Comparison of ENCODE assay signal across 8 cellular contexts in the genomic region with DNA sequence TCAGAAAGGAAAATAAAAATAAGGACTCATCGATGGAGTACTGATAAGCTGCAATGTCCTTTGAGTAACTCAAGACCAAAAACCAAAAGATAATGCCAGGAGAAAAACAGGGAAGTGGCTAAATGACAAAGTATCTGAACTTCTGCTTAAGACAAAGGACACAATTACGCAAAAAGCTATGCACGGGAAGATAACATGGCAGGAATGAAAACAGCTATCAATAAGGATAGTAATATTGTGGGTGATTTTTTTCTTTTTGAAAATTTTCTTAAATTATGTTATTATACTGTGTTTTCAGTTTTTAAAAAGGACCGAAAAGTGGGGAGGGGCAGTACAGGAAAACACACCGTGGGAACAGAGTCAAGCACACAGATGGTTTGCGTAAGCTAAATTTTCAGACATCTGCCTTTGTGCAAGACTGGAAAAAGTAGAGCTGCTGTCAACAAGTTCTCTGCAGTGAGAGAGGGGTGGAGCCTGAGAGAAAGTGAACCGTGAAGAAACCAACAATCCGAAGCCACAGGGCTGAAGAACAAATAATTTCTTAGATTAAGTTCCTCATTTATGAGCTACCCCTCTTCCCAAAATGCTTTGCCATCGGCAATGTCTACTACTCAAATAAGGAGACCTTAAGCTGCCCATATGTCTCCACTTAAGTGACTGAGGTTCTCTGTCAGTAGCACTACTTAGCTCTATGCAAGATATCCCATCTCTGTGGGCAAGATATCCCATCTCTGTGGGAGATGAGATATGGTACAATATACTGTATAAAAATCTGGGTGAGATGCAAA.
A peak's percentile ranks its signal among the peaks of the same experiment; 100 is the strongest.
DNase-seq lines count a peak whose midpoint lies in the region; ATAC-seq and TF ChIP-seq lines count a peak whose summit lies in the region.

No MANE protein-coding gene starts in this region.

- DNase-seq in activated gamma-delta T cell treated with Interleukin-2 at 50 U/mL for 16 hours: peak; percentile 42
- no peak for DNase-seq in activated gamma-delta T cell (lab: John Stamatoyannopoulos, UW)
- DNase-seq in NOMO-1 treated with DMSO at 0.1 percent for 48 hours (lab: John Stamatoyannopoulos, UW; ENCODE audit: unreplicated experiment): peak; percentile 99
- peak; percentile 35 to 69 (median 56) for DNase-seq in adrenal gland
- peak; percentile 70 for DNase-seq in kidney glomerular epithelial cell (lab: John Stamatoyannopoulos, UW)
- peak; percentile 56 for DNase-seq in stromal cell of bone marrow (ENCODE audit: low read depth)
- DNase-seq in NCI-H446 (lab: John Stamatoyannopoulos, UW): no peak

- peak overlapping the region in 1 of 4 donors; percentile 31 for H3K4me3 ChIP-seq in adrenal gland

- no peaks in the 10 kb centered on the region for H3K27me3 ChIP-seq in adrenal gland

- H3K4me1 ChIP-seq in adrenal gland (replicated peaks in 1 of 2): peaks cover 14 to 39% of the 10 kb centered on the region in 2 donors

- TF ChIP-seq CTCF in adrenal gland (IDR thresholded peaks at IDR 0.05): no peak

- intact Hi-C loops in adrenal gland (cut with DNase I): no loop called here

- H3K27ac ChIP-seq in adrenal gland: peak overlapping the region; percentile 45 to 71 (median 52)

- ATAC-seq in HG02759 (IDR thresholded peaks at IDR 0.05; ENCODE audit: unreplicated experiment): peak; percentile 79

- no peaks in the 10 kb centered on the region for H3K9me3 ChIP-seq in adrenal gland (replicated peaks in 1 of 3)

- WGBS in adrenal gland, 4 donors: 18 to 24% (median 20%) methylated on average over 9 of the region's 9 CpGs

- H3K36me3 ChIP-seq in adrenal gland (replicated peaks in 1 of 2): no peaks in the 10 kb centered on the region

- TF ChIP-seq POLR2A in adrenal gland (IDR thresholded peaks at IDR 0.05): no peak

Comparison
In these comparisons a context has a peak if more than half of its experiments do, and no peak if none do; other contexts are left out.
1. DNase-seq: peak in activated gamma-delta T cell treated with Interleukin-2 at 50 U/mL for 16 hours (single experiment), NOMO-1 treated with DMSO at 0.1 percent for 48 hours (single experiment), adrenal gland (7 of 7), kidney glomerular epithelial cell (single experiment) and stromal cell of bone marrow (single experiment); none in activated gamma-delta T cell (single experiment) and NCI-H446 (0 of 2).